Comparison of ENCODE assay signal across 10 cellular contexts in genomic region chr9:119370816-119371215, GRCh38. TPM values are rescaled to one million over a fixed set of nuclear protein-coding genes. Genes with fewer than 3 reads are reported as not detected.
DNase-seq lines count a peak whose midpoint lies in the region; ATAC-seq lines count a peak whose summit lies in the region.
"Had no signal": no experiment of that assay in that cellular context is flagged by ENCODE, and none has a peak within 500 bp of the region (broad histone marks: within the 10 kb centered on the region; RNA-seq: fewer than 3 reads in every experiment).

No MANE protein-coding gene starts in this region.

- H3K9ac ChIP-seq in Karpas-422 (ENCODE audit: low read length), result no peak overlapping the region

- no peaks in the 10 kb centered on the region for H3K36me3 ChIP-seq in Karpas-422 (ENCODE audit: insufficient read depth, low read length)

- H4K20me1 ChIP-seq in Karpas-422 (ENCODE audit: insufficient read depth, low read depth, low read length), result no peaks in the 10 kb centered on the region

- H3K27me3 ChIP-seq in Karpas-422 (ENCODE audit: low read length), result no peaks in the 10 kb centered on the region

- DNase-seq in G401 (ENCODE audit: low spot score) (peak; percentile 63), Karpas-422 (peak; percentile 51), cerebellum (ENCODE audit: low spot score) (peak; percentile 38), midbrain (lab: John Stamatoyannopoulos, UW) (peak; percentile 35), GM19238 (ENCODE audit: insufficient read length, low spot score) (no peak), NCI-H187 treated with DMSO at 0.1 percent for 48 hours (lab: John Stamatoyannopoulos, UW) (no peak)
- DNase-seq: NCI-H1092 treated with DMSO at 0.1 percent for 48 hours had no signal

- no peak overlapping the region for H2AFZ ChIP-seq in Karpas-422 (ENCODE audit: low read length)

- no peak overlapping the region for H3K4me3 ChIP-seq in Karpas-422 (ENCODE audit: low read length)

- ATAC-seq in GM19328 (IDR thresholded peaks at IDR 0.05; ENCODE audit: unreplicated experiment) (no peak), GM21381 (IDR thresholded peaks at IDR 0.05; ENCODE audit: unreplicated experiment) (no peak)
- ATAC-seq: naive thymus-derived CD4-positive, alpha-beta T cell had no signal

- no peak overlapping the region for H3K27ac ChIP-seq in Karpas-422 (ENCODE audit: low read length)

- no peaks in the 10 kb centered on the region for H3K79me2 ChIP-seq in Karpas-422 (ENCODE audit: low read length)

- H3K9me3 ChIP-seq in Karpas-422 (ENCODE audit: low read length), result no peaks in the 10 kb centered on the region

- H3K4me1 ChIP-seq in Karpas-422 (ENCODE audit: low read length), result no peaks in the 10 kb centered on the region

- no peak overlapping the region for H3K4me2 ChIP-seq in Karpas-422 (ENCODE audit: low read depth, low read length, poor library complexity, severe bottlenecking)

- in situ Hi-C loops in G401 (cut with HindIII; ENCODE audit: low sequenced_read_pairs), result no loop called here

- H3K9me2 ChIP-seq in Karpas-422 (replicated peaks; ENCODE audit: insufficient read depth, low read length), result no peaks in the 10 kb centered on the region

RNA-seq across cellular contexts. Expression of gene BRINP1, which starts 1.6 kb away (rescaled TPM):
- not detected in 2 replicates for total RNA-seq in G401 (2014; rRNA removed; shearing (Covaris generic))
- not detected in 2 replicates for total RNA-seq in Karpas-422 (2014; rRNA removed; shearing (Covaris generic); ENCODE audit: low replicate concordance)
- total RNA-seq in cerebellum, result 35.4 TPM
- total RNA-seq: naive thymus-derived CD4-positive, alpha-beta T cell had no signal

Comparison
In these comparisons a context has a peak if more than half of its experiments do, and no peak if none do; other contexts are left out.
1. DNase-seq: peak in G401 (single experiment), Karpas-422 (single experiment), cerebellum (single experiment) and midbrain (single experiment); none in GM19238 (single experiment) and NCI-H187 treated with DMSO at 0.1 percent for 48 hours (single experiment).
2. RNA of gene BRINP1, which starts 1.6 kb away (total RNA-seq): 35.4 TPM in cerebellum (single experiment); not detected in G401 and not detected in Karpas-422; every median in the first group is over 10 times any median in the second.